1 cellular context compared by ENCODE assay signal in the genomic region with DNA sequence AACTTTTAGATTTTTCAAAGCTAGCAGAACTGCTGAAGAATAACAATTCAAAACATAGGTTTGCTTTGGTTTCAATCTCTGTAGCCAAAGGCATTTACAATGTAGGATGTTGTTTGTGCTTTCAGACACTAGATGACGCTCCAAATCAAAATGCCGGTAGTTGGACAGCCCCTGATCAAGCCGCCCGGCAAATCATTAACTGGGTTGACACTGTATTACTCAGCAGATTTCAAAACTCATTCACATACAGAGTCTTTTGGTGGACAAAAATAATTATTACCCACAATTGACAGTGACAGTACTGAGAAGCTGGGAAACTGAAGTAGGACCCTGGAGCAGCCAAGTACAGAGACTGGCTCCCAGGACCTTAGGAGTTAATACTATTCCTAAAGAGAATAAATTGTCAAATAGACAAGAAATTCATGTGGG.
TF ChIP-seq lines count a peak whose summit lies in the region.

No MANE protein-coding gene starts in this region.

TF ChIP-seq in HepG2, 621 proteins besides CTCF, POLR2A, EP300 and RAD21 (continued from another document and continues in another):
- TF ChIP-seq, protein P1, sequence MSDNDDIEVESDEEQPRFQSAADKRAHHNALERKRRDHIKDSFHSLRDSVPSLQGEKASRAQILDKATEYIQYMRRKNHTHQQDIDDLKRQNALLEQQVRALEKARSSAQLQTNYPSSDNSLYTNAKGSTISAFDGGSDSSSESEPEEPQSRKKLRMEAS (IDR thresholded peaks at IDR 0.05) = no peak
- TF ChIP-seq ATF7 (IDR thresholded peaks at IDR 0.05) = no peak
- TF ChIP-seq ATF7 (CRISPR knock-in tag; IDR thresholded peaks at IDR 0.05) = no peak
- TF ChIP-seq GMEB2 (CRISPR knock-in tag; IDR thresholded peaks at IDR 0.05; ENCODE audit: low read depth) = no peak
- TF ChIP-seq ZNF609 (CRISPR knock-in tag; IDR thresholded peaks at IDR 0.05; ENCODE audit: borderline replicate concordance) = no peak
- no peak for TF ChIP-seq MAF1 (CRISPR knock-in tag; IDR thresholded peaks at IDR 0.05; ENCODE audit: borderline replicate concordance)
- no peak; the same call in 1 of the 2 replicates for TF ChIP-seq HMG20A (CRISPR knock-in tag; IDR thresholded peaks at IDR 0.05; ENCODE audit: borderline replicate concordance)
- no peak for TF ChIP-seq NRL (CRISPR knock-in tag; IDR thresholded peaks at IDR 0.05; ENCODE audit: borderline replicate concordance)
- TF ChIP-seq ZNF674 (CRISPR knock-in tag; IDR thresholded peaks at IDR 0.05; ENCODE audit: low read depth) = no peak
- TF ChIP-seq U2AF2 (IDR thresholded peaks at IDR 0.05; ENCODE audit: low read depth, low read length) = no peak
- TF ChIP-seq, protein P2, sequence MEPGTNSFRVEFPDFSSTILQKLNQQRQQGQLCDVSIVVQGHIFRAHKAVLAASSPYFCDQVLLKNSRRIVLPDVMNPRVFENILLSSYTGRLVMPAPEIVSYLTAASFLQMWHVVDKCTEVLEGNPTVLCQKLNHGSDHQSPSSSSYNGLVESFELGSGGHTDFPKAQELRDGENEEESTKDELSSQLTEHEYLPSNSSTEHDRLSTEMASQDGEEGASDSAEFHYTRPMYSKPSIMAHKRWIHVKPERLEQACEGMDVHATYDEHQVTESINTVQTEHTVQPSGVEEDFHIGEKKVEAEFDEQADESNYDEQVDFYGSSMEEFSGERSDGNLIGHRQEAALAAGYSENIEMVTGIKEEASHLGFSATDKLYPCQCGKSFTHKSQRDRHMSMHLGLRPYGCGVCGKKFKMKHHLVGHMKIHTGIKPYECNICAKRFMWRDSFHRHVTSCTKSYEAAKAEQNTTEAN (CRISPR knock-in tag; conservative IDR thresholded peaks at IDR 0.05) = no peak
- TF ChIP-seq ZNF704 (CRISPR knock-in tag; IDR thresholded peaks at IDR 0.05; ENCODE audit: borderline replicate concordance) = no peak
- no peak for TF ChIP-seq HNF4A (CRISPR knock-in tag; IDR thresholded peaks at IDR 0.05)
- TF ChIP-seq, protein P3, sequence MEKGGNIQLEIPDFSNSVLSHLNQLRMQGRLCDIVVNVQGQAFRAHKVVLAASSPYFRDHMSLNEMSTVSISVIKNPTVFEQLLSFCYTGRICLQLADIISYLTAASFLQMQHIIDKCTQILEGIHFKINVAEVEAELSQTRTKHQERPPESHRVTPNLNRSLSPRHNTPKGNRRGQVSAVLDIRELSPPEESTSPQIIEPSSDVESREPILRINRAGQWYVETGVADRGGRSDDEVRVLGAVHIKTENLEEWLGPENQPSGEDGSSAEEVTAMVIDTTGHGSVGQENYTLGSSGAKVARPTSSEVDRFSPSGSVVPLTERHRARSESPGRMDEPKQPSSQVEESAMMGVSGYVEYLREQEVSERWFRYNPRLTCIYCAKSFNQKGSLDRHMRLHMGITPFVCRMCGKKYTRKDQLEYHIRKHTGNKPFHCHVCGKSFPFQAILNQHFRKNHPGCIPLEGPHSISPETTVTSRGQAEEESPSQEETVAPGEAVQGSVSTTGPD (CRISPR knock-in tag; IDR thresholded peaks at IDR 0.05) = no peak
- no peak for TF ChIP-seq ZMAT3 (CRISPR knock-in tag; conservative IDR thresholded peaks at IDR 0.05)
- TF ChIP-seq ZNF12 (CRISPR knock-in tag; IDR thresholded peaks at IDR 0.05) = no peak
- TF ChIP-seq EZH2 (conservative IDR thresholded peaks at IDR 0.05; ENCODE audit: low read depth, low read length) = no peak
- TF ChIP-seq, protein P4, sequence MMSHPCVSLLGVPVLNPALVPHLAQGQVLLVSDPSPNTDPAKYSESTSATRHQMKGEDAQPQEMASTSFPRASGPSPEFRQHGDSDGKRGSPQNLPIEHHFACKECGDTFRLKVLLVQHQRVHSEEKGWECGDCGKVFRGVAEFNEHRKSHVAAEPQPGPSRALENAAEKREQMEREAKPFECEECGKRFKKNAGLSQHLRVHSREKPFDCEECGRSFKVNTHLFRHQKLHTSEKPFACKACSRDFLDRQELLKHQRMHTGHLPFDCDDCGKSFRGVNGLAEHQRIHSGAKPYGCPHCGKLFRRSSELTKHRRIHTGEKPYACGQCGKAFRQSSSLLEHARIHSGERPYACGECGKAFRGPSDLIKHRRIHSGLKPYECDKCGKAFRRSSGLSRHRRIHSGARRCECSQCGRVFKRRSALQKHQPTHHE (CRISPR knock-in tag; IDR thresholded peaks at IDR 0.05; ENCODE audit: borderline replicate concordance) = no peak
- no peak for TF ChIP-seq GLI4 (CRISPR knock-in tag; IDR thresholded peaks at IDR 0.05; ENCODE audit: borderline replicate concordance)
- TF ChIP-seq SIN3A (IDR thresholded peaks at IDR 0.05; ENCODE audit: borderline replicate concordance, low read depth, low read length) = no peak
- no peak for TF ChIP-seq FOXA1 (IDR thresholded peaks at IDR 0.05)
- TF ChIP-seq FOXA1 (CRISPR knock-in tag; IDR thresholded peaks at IDR 0.05) = no peak
- no peak for TF ChIP-seq ZSCAN25 (CRISPR knock-in tag; IDR thresholded peaks at IDR 0.05)
- no peak for TF ChIP-seq ZBTB44 (CRISPR knock-in tag; IDR thresholded peaks at IDR 0.05)
- TF ChIP-seq ZNF703 (CRISPR knock-in tag; IDR thresholded peaks at IDR 0.05; ENCODE audit: borderline replicate concordance) = no peak
- no peak for TF ChIP-seq SIX1 (CRISPR knock-in tag; IDR thresholded peaks at IDR 0.05; ENCODE audit: borderline replicate concordance)
- no peak for TF ChIP-seq ZNF564 (CRISPR knock-in tag; IDR thresholded peaks at IDR 0.05)
- TF ChIP-seq TSC22D2 (CRISPR knock-in tag; IDR thresholded peaks at IDR 0.05; ENCODE audit: borderline replicate concordance) = no peak; the same call in 1 of the 2 replicates
- TF ChIP-seq, protein P5, sequence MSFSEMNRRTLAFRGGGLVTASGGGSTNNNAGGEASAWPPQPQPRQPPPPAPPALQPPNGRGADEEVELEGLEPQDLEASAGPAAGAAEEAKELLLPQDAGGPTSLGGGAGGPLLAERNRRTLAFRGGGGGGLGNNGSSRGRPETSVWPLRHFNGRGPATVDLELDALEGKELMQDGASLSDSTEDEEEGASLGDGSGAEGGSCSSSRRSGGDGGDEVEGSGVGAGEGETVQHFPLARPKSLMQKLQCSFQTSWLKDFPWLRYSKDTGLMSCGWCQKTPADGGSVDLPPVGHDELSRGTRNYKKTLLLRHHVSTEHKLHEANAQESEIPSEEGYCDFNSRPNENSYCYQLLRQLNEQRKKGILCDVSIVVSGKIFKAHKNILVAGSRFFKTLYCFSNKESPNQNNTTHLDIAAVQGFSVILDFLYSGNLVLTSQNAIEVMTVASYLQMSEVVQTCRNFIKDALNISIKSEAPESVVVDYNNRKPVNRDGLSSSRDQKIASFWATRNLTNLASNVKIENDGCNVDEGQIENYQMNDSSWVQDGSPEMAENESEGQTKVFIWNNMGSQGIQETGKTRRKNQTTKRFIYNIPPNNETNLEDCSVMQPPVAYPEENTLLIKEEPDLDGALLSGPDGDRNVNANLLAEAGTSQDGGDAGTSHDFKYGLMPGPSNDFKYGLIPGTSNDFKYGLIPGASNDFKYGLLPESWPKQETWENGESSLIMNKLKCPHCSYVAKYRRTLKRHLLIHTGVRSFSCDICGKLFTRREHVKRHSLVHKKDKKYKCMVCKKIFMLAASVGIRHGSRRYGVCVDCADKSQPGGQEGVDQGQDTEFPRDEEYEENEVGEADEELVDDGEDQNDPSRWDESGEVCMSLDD (CRISPR knock-in tag; IDR thresholded peaks at IDR 0.05; ENCODE audit: borderline replicate concordance) = no peak
- TF ChIP-seq SP1 (IDR thresholded peaks at IDR 0.05) = no peak
- TF ChIP-seq SP1 (CRISPR knock-in tag; IDR thresholded peaks at IDR 0.05) = no peak
- TF ChIP-seq ZNF580 (CRISPR knock-in tag; IDR thresholded peaks at IDR 0.05; ENCODE audit: borderline replicate concordance, low read depth) = no peak
- TF ChIP-seq GABPB1 (CRISPR knock-in tag; IDR thresholded peaks at IDR 0.05) = no peak; the same call in 1 of the 2 replicates
- TF ChIP-seq NFE2L1 (CRISPR knock-in tag; IDR thresholded peaks at IDR 0.05; ENCODE audit: borderline replicate concordance) = no peak
- TF ChIP-seq ZNF710 (CRISPR knock-in tag; IDR thresholded peaks at IDR 0.05; ENCODE audit: borderline replicate concordance) = no peak
- TF ChIP-seq ZNF10 (CRISPR knock-in tag; IDR thresholded peaks at IDR 0.05; ENCODE audit: borderline replicate concordance, low read depth) = no peak
- TF ChIP-seq GPN1 (CRISPR knock-in tag; IDR thresholded peaks at IDR 0.05; ENCODE audit: borderline replicate concordance) = no peak
- 0 out of 2 replicates have a peak, but pooled peaks have one; percentile 12 for TF ChIP-seq CREM (IDR thresholded peaks at IDR 0.05)
- TF ChIP-seq CREM (CRISPR knock-in tag; IDR thresholded peaks at IDR 0.05) = no peak
- TF ChIP-seq SP5 (CRISPR knock-in tag; IDR thresholded peaks at IDR 0.05; ENCODE audit: borderline replicate concordance, low read depth) = no peak
- no peak for TF ChIP-seq ZNF468 (CRISPR knock-in tag; IDR thresholded peaks at IDR 0.05)
